ENCODE assay signal across 26 cellular contexts in the genomic region with DNA sequence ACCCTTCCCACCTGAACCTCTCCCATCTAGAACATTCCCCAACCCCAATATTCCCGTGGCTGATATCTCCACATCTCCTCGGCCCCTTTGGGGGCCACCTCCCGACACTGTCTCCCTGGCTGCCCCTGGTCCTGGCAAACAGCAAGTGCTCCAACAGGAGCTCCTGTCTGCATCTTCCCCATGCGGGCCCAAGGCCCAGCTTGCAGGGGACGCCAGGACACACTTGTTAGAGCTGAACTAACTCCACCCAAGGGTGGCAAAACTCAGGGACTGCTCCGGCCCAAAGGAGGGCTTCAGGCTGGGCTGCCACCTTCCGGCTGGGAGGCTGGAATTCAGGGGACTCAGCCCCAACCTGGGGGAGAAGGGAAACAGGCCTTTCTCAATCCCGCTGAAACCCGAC.
DNase-seq lines count a peak whose midpoint lies in the region; ATAC-seq and TF ChIP-seq lines count a peak whose summit lies in the region.
"Had no signal": no experiment of that assay in that cellular context is flagged by ENCODE, and none has a peak within 500 bp of the region (broad histone marks: within the 10 kb centered on the region; RNA-seq: fewer than 3 reads in every experiment).

No MANE protein-coding gene starts in this region.

- peaks cover 57% of the 10 kb centered on the region for H3K36me3 Mint-ChIP-seq in activated T-helper 2 cell treated with anti-CD3 and anti-CD28 coated beads, Interferon-gamma antibody, Interleukin-2, Interleukin-4, amounts not matched to agents 10 μg/mL and 5 μg/mL and 100 μg/mL, durations not matched to agents 14 hours and 24 hours and 36 hours (ENCODE audit: low read depth)
- peaks cover 46% of the 10 kb centered on the region for H3K36me3 Mint-ChIP-seq in T-helper 2 cell treated with Interferon-gamma antibody and Interleukin-4, amounts not matched to agents 5 μg/mL and 100 μg/mL, for 36 hours (ENCODE audit: low read depth)
- peaks cover 56% of the 10 kb centered on the region for H3K36me3 Mint-ChIP-seq in mesothelial cell of epicardium

- 81% methylated on average over 9 of the region's 9 CpGs for WGBS in right cardiac atrium
- WGBS in sigmoid colon, 2 donors, result 95% methylated on average over 9 of the region's 9 CpGs

- TF ChIP-seq POLR2A in sigmoid colon (IDR thresholded peaks at IDR 0.05), result no peak

- peaks cover 9% of the 10 kb centered on the region for H3K9me3 Mint-ChIP-seq in activated T-helper 2 cell treated with anti-CD3 and anti-CD28 coated beads, Interferon-gamma antibody, Interleukin-2, Interleukin-4, amounts not matched to agents 10 μg/mL and 5 μg/mL and 100 μg/mL, durations not matched to agents 14 hours and 24 hours and 36 hours
- peaks cover 9% of the 10 kb centered on the region for H3K9me3 Mint-ChIP-seq in T-helper 2 cell treated with Interferon-gamma antibody and Interleukin-4, amounts not matched to agents 5 μg/mL and 100 μg/mL, for 36 hours
- peaks cover 4% of the 10 kb centered on the region for H3K9me3 Mint-ChIP-seq in mesothelial cell of epicardium
- H3K9me3 Mint-ChIP-seq: CD8-positive, alpha-beta memory T cell had no signal

- H3K4me1 ChIP-seq in right cardiac atrium (ENCODE audit: control insufficient read depth, insufficient read depth, low read length) (peaks cover 11% of the 10 kb centered on the region), sigmoid colon (peaks cover 0 to 62% (median 52%) of the 10 kb centered on the region in 4 donors)

- H3K27ac ChIP-seq in right cardiac atrium (ENCODE audit: low read length), result no peak overlapping the region
- peak overlapping the region in 3 of 4 donors; percentile 45 to 97 (median 92) for H3K27ac ChIP-seq in sigmoid colon
- H3K27ac ChIP-seq: C4-2B, PC-9, SK-N-MC had no signal

- H3K4me1 Mint-ChIP-seq in activated T-helper 2 cell treated with anti-CD3 and anti-CD28 coated beads, Interferon-gamma antibody, Interleukin-2, Interleukin-4, amounts not matched to agents 10 μg/mL and 5 μg/mL and 100 μg/mL, durations not matched to agents 14 hours and 24 hours and 36 hours (ENCODE audit: low read depth), result peaks cover 40% of the 10 kb centered on the region
- peaks cover 25% of the 10 kb centered on the region for H3K4me1 Mint-ChIP-seq in T-helper 2 cell treated with Interferon-gamma antibody and Interleukin-4, amounts not matched to agents 5 μg/mL and 100 μg/mL, for 36 hours (ENCODE audit: low read depth)
- peaks cover 7% of the 10 kb centered on the region for H3K4me1 Mint-ChIP-seq in mesothelial cell of epicardium

- DNase-seq in left ventricle myocardium superior, result peak; percentile 23
- DNase-seq in right cardiac atrium, result no peak
- no peak for DNase-seq in activated T-helper 2 cell treated with anti-CD3 and anti-CD28 coated beads, Interferon-gamma antibody, Interleukin-2, Interleukin-4, amounts not matched to agents 10 μg/mL and 5 μg/mL and 100 μg/mL, durations not matched to agents 14 hours and 24 hours and 36 hours (ENCODE audit: low spot score)
- no peak for DNase-seq in sigmoid colon
- no peak for DNase-seq in NCI-H526 treated with DMSO at 0.1 percent for 48 hours (lab: John Stamatoyannopoulos, UW)
- DNase-seq in T-helper 2 cell treated with Interferon-gamma antibody and Interleukin-4, amounts not matched to agents 5 μg/mL and 100 μg/mL, for 36 hours (ENCODE audit: low spot score), result no peak
- no peak for DNase-seq in mesothelial cell of epicardium (ENCODE audit: low spot score in 2 of 2, unreplicated experiment in 2 of 2)
- DNase-seq: Calu3; DMS79 treated with DMSO at 0.1 percent for 48 hours; GF-D8; HCEC 1CT; KBM-7; MV-4-11; NCI-H1105; NCI-H1436 treated with DMSO at 0.1 percent for 48 hours; NCI-H1930; NCI-H2107; NCI-H524; NCI-H82; NK-92 treated with Interleukin-12 subunit alpha and Interleukin-12 subunit beta, amount 100 ng/mL, for 24 hours; PC-9; SHP77 treated with DMSO at 0.1 percent for 48 hours had no signal

- no peak overlapping the region for H3K4me3 ChIP-seq in right cardiac atrium (ENCODE audit: low read length)
- no peak overlapping the region for H3K4me3 ChIP-seq in sigmoid colon
- H3K4me3 ChIP-seq: PC-9, SK-N-MC had no signal

- H3K9me3 ChIP-seq in right cardiac atrium (ENCODE audit: control insufficient read depth, low read length), result no peaks in the 10 kb centered on the region
- H3K9me3 ChIP-seq in sigmoid colon, result no peaks in the 10 kb centered on the region

- H3K36me3 ChIP-seq in sigmoid colon, result peaks cover 10 to 55% (median 23%) of the 10 kb centered on the region in 4 donors

- intact Hi-C loops in left ventricle myocardium superior (cut with micrococcal nuclease), result no loop called here
- intact Hi-C loops in right cardiac atrium (cut with DNase I), result no loop called here
- intact Hi-C loops in activated T-helper 2 cell treated with anti-CD3 and anti-CD28 coated beads, Interferon-gamma antibody, Interleukin-2, Interleukin-4, amounts not matched to agents 10 μg/mL and 5 μg/mL and 100 μg/mL, durations not matched to agents 14 hours and 24 hours and 36 hours (cut with micrococcal nuclease), result no loop called here
- intact Hi-C loops in sigmoid colon (cut with DNase I), result no loop called here

- peak overlapping the region; percentile 42 for H3K27ac Mint-ChIP-seq in activated T-helper 2 cell treated with anti-CD3 and anti-CD28 coated beads, Interferon-gamma antibody, Interleukin-2, Interleukin-4, amounts not matched to agents 10 μg/mL and 5 μg/mL and 100 μg/mL, durations not matched to agents 14 hours and 24 hours and 36 hours
- no peak overlapping the region for H3K27ac Mint-ChIP-seq in T-helper 2 cell treated with Interferon-gamma antibody and Interleukin-4, amounts not matched to agents 5 μg/mL and 100 μg/mL, for 36 hours
- H3K27ac Mint-ChIP-seq in mesothelial cell of epicardium, result no peak overlapping the region

- H3K27me3 Mint-ChIP-seq in activated T-helper 2 cell treated with anti-CD3 and anti-CD28 coated beads, Interferon-gamma antibody, Interleukin-2, Interleukin-4, amounts not matched to agents 10 μg/mL and 5 μg/mL and 100 μg/mL, durations not matched to agents 14 hours and 24 hours and 36 hours (ENCODE audit: low read depth), result no peaks in the 10 kb centered on the region
- no peaks in the 10 kb centered on the region for H3K27me3 Mint-ChIP-seq in T-helper 2 cell treated with Interferon-gamma antibody and Interleukin-4, amounts not matched to agents 5 μg/mL and 100 μg/mL, for 36 hours (ENCODE audit: low read depth)
- H3K27me3 Mint-ChIP-seq in mesothelial cell of epicardium (ENCODE audit: low read depth), result no peaks in the 10 kb centered on the region
- H3K27me3 Mint-ChIP-seq: B cell; CD8-positive, alpha-beta memory T cell had no signal

- no peak for TF ChIP-seq EP300 in sigmoid colon (IDR thresholded peaks at IDR 0.05)

- no peak for ATAC-seq in left ventricle myocardium superior
- ATAC-seq in right cardiac atrium, result no peak

- H3K4me3 Mint-ChIP-seq in activated T-helper 2 cell treated with anti-CD3 and anti-CD28 coated beads, Interferon-gamma antibody, Interleukin-2, Interleukin-4, amounts not matched to agents 10 μg/mL and 5 μg/mL and 100 μg/mL, durations not matched to agents 14 hours and 24 hours and 36 hours (ENCODE audit: low read depth), result no peak overlapping the region
- H3K4me3 Mint-ChIP-seq in T-helper 2 cell treated with Interferon-gamma antibody and Interleukin-4, amounts not matched to agents 5 μg/mL and 100 μg/mL, for 36 hours, result no peak overlapping the region
- no peak overlapping the region for H3K4me3 Mint-ChIP-seq in mesothelial cell of epicardium
- H3K4me3 Mint-ChIP-seq: B cell; CD8-positive, alpha-beta memory T cell had no signal

- H3K27me3 ChIP-seq in right cardiac atrium (ENCODE audit: control insufficient read depth, insufficient read depth), result no peaks in the 10 kb centered on the region
- no peaks in the 10 kb centered on the region for H3K27me3 ChIP-seq in sigmoid colon

- TF ChIP-seq CTCF in sigmoid colon (IDR thresholded peaks at IDR 0.05) (no peak), mesothelial cell of epicardium (IDR thresholded peaks at IDR 0.05; ENCODE audit: unreplicated experiment) (no peak)
